Comparison of ENCODE assay signal across 14 cellular contexts in the genomic region with DNA sequence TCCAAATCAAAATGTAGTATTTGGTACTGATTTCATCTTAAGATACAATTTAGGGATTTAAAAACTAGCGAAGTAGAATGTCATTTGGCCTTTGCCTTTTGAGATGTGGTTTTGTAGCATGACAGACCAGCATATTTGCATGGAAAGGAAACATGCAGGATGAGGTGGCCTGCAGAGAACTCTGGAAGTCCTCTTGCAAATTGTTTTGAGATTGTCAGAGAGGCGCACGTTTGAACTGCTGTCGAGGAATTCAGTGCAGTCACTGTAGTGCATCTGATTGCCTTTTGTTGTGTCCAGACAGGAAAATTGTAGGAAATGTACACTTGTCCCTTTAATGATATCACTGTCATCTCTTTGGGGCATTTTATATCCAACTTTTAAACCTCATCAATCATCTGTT.
DNase-seq lines count a peak whose midpoint lies in the region; ATAC-seq, FAIRE-seq and TF ChIP-seq lines count a peak whose summit lies in the region.
"Had no signal": no experiment of that assay in that cellular context is flagged by ENCODE, and none has a peak within 500 bp of the region (broad histone marks: within the 10 kb centered on the region; RNA-seq: fewer than 3 reads in every experiment).

No MANE protein-coding gene starts in this region.

- peaks cover 11% of the 10 kb centered on the region for H3K36me3 Mint-ChIP-seq in activated naive CD4-positive, alpha-beta T cell treated with anti-CD3 and anti-CD28 coated beads, Interleukin-2, amount 10 ng/mL, durations not matched to agents 7 days and 5 days
- no peaks in the 10 kb centered on the region for H3K36me3 Mint-ChIP-seq in activated naive CD4-positive, alpha-beta T cell treated with anti-CD3 and anti-CD28 coated beads for 36 hours (ENCODE audit: low read depth)
- H3K36me3 Mint-ChIP-seq in GM23338 (ENCODE audit: low read depth): no peaks in the 10 kb centered on the region
- no peaks in the 10 kb centered on the region for H3K36me3 Mint-ChIP-seq in activated naive CD8-positive, alpha-beta T cell
- H3K36me3 Mint-ChIP-seq in stimulated activated memory B cell treated with anti-CD40 and anti-IgM and Interleukin-4, amounts not matched to agents 10 μg/mL and 1 μg/mL and 100 μg/mL, for 72 hours: no peaks in the 10 kb centered on the region
- H3K36me3 Mint-ChIP-seq: immature natural killer cell had no signal

- no peak overlapping the region for H3K4me3 Mint-ChIP-seq in activated naive CD4-positive, alpha-beta T cell treated with anti-CD3 and anti-CD28 coated beads, Interleukin-2, amount 10 ng/mL, durations not matched to agents 7 days and 5 days
- H3K4me3 Mint-ChIP-seq in activated naive CD4-positive, alpha-beta T cell treated with anti-CD3 and anti-CD28 coated beads for 36 hours: no peak overlapping the region
- 0 out of 3 replicates have a peak overlapping the region, but pooled peaks have one; percentile 4 for H3K4me3 Mint-ChIP-seq in GM23338
- H3K4me3 Mint-ChIP-seq in activated naive CD8-positive, alpha-beta T cell: peak overlapping the region; percentile 33
- H3K4me3 Mint-ChIP-seq in stimulated activated memory B cell treated with anti-CD40 and anti-IgM and Interleukin-4, amounts not matched to agents 10 μg/mL and 1 μg/mL and 100 μg/mL, for 72 hours: peak overlapping the region; percentile 52

- no peak for TF ChIP-seq CTCF in GM23338 (conservative IDR thresholded peaks at IDR 0.05; ENCODE audit: low read depth in 2 of 2)

- no peaks in the 10 kb centered on the region for H3K27me3 ChIP-seq in GM23338 (ENCODE audit: insufficient read depth)

- ATAC-seq in GM23338: no peak
- peak; percentile 81 for ATAC-seq in stimulated activated memory B cell treated with anti-CD40 and anti-IgM and Interleukin-4, amounts not matched to agents 10 μg/mL and 1 μg/mL and 100 μg/mL, for 72 hours

- H3K27me3 Mint-ChIP-seq in activated naive CD4-positive, alpha-beta T cell treated with anti-CD3 and anti-CD28 coated beads, Interleukin-2, amount 10 ng/mL, durations not matched to agents 7 days and 5 days: no peaks in the 10 kb centered on the region
- no peaks in the 10 kb centered on the region for H3K27me3 Mint-ChIP-seq in activated naive CD4-positive, alpha-beta T cell treated with anti-CD3 and anti-CD28 coated beads for 36 hours (ENCODE audit: low read depth)
- no peaks in the 10 kb centered on the region for H3K27me3 Mint-ChIP-seq in GM23338 (ENCODE audit: insufficient read depth, low read depth, poor library complexity)
- H3K27me3 Mint-ChIP-seq in activated naive CD8-positive, alpha-beta T cell: no peaks in the 10 kb centered on the region
- no peaks in the 10 kb centered on the region for H3K27me3 Mint-ChIP-seq in stimulated activated memory B cell treated with anti-CD40 and anti-IgM and Interleukin-4, amounts not matched to agents 10 μg/mL and 1 μg/mL and 100 μg/mL, for 72 hours

- no peak overlapping the region for H3K4me3 ChIP-seq in GM23338

- no peak for FAIRE-seq in H54 (lab: Jason Lieb, UNC)

- peak overlapping the region; percentile 58 for H3K27ac Mint-ChIP-seq in activated naive CD4-positive, alpha-beta T cell treated with anti-CD3 and anti-CD28 coated beads, Interleukin-2, amount 10 ng/mL, durations not matched to agents 7 days and 5 days
- H3K27ac Mint-ChIP-seq in activated naive CD4-positive, alpha-beta T cell treated with anti-CD3 and anti-CD28 coated beads for 36 hours: no peak overlapping the region
- H3K27ac Mint-ChIP-seq in GM23338: peak overlapping the region; percentile 2; the same call in 1 of the 2 replicates
- H3K27ac Mint-ChIP-seq in activated naive CD8-positive, alpha-beta T cell: peak overlapping the region; percentile 46
- H3K27ac Mint-ChIP-seq in stimulated activated memory B cell treated with anti-CD40 and anti-IgM and Interleukin-4, amounts not matched to agents 10 μg/mL and 1 μg/mL and 100 μg/mL, for 72 hours: no peak overlapping the region

- H3K4me1 Mint-ChIP-seq in activated naive CD4-positive, alpha-beta T cell treated with anti-CD3 and anti-CD28 coated beads, Interleukin-2, amount 10 ng/mL, durations not matched to agents 7 days and 5 days: peaks cover 87% of the 10 kb centered on the region
- peaks cover 82% of the 10 kb centered on the region for H3K4me1 Mint-ChIP-seq in activated naive CD4-positive, alpha-beta T cell treated with anti-CD3 and anti-CD28 coated beads for 36 hours (ENCODE audit: low read depth)
- peaks cover 62% of the 10 kb centered on the region for H3K4me1 Mint-ChIP-seq in GM23338
- H3K4me1 Mint-ChIP-seq in activated naive CD8-positive, alpha-beta T cell (ENCODE audit: low read depth): peaks cover 94% of the 10 kb centered on the region
- peaks cover 83% of the 10 kb centered on the region for H3K4me1 Mint-ChIP-seq in stimulated activated memory B cell treated with anti-CD40 and anti-IgM and Interleukin-4, amounts not matched to agents 10 μg/mL and 1 μg/mL and 100 μg/mL, for 72 hours

- no peak overlapping the region for H2AFZ ChIP-seq in GM23338

- H3F3A ChIP-seq in GM23338 (replicated peaks; ENCODE audit: low read depth): no peaks in the 10 kb centered on the region

- no peak for DNase-seq in activated naive CD4-positive, alpha-beta T cell treated with anti-CD3 and anti-CD28 coated beads, Interleukin-2, amount 10 ng/mL, durations not matched to agents 7 days and 5 days
- DNase-seq in activated naive CD4-positive, alpha-beta T cell treated with anti-CD3 and anti-CD28 coated beads for 36 hours: no peak
- DNase-seq in GM23338 (ENCODE audit: low spot score) (no peak), H54 (ENCODE audit: insufficient read length, low spot score) (no peak), Ammon's horn (ENCODE audit: low spot score) (no peak), NCI-H446 (lab: John Stamatoyannopoulos, UW) (no peak)
- DNase-seq: DND-41; foreskin melanocyte; immature natural killer cell; stimulated activated CD4-positive, alpha-beta T cell treated with anti-CD3 and anti-CD28 coated beads, Interleukin-2, amount 100 ng/mL, for 24 hours; WERI-Rb-1 had no signal

- H3K4me1 ChIP-seq in GM23338 (ENCODE audit: insufficient read depth): peaks cover 42% of the 10 kb centered on the region

- CTCF ChIA-PET in activated naive CD4-positive, alpha-beta T cell treated with anti-CD3 and anti-CD28 coated beads, Interleukin-2, amount 10 ng/mL, durations not matched to agents 7 days and 5 days (lab: Charles Lee): no interaction called here
- CTCF ChIA-PET in activated naive CD4-positive, alpha-beta T cell treated with anti-CD3 and anti-CD28 coated beads for 36 hours (lab: Charles Lee): no interaction called here

- H3K9me2 ChIP-seq in GM23338 (ENCODE audit: insufficient read depth): no peaks in the 10 kb centered on the region

- H3K36me3 ChIP-seq in GM23338 (ENCODE audit: insufficient read depth): no peaks in the 10 kb centered on the region
- H3K36me3 ChIP-seq: WERI-Rb-1 had no signal

- H3K4me2 ChIP-seq in GM23338: peak overlapping the region; percentile 51; the same call in 1 of the 2 replicates

- TF ChIP-seq POLR2A in H54 (IDR thresholded peaks at IDR 0.05; ENCODE audit: low read depth, low read length): no peak

- no peaks in the 10 kb centered on the region for H3K9me3 Mint-ChIP-seq in activated naive CD4-positive, alpha-beta T cell treated with anti-CD3 and anti-CD28 coated beads, Interleukin-2, amount 10 ng/mL, durations not matched to agents 7 days and 5 days
- H3K9me3 Mint-ChIP-seq in activated naive CD4-positive, alpha-beta T cell treated with anti-CD3 and anti-CD28 coated beads for 36 hours: no peaks in the 10 kb centered on the region
- no peaks in the 10 kb centered on the region for H3K9me3 Mint-ChIP-seq in GM23338
- H3K9me3 Mint-ChIP-seq in activated naive CD8-positive, alpha-beta T cell (ENCODE audit: low read depth): no peaks in the 10 kb centered on the region
- H3K9me3 Mint-ChIP-seq in stimulated activated memory B cell treated with anti-CD40 and anti-IgM and Interleukin-4, amounts not matched to agents 10 μg/mL and 1 μg/mL and 100 μg/mL, for 72 hours: no peaks in the 10 kb centered on the region
- H3K9me3 Mint-ChIP-seq: immature natural killer cell had no signal

- H3K27ac ChIP-seq in GM23338 (ENCODE audit: low read depth): no peak overlapping the region
- H3K27ac ChIP-seq: HL-60, WERI-Rb-1 had no signal

- intact Hi-C loops in activated naive CD4-positive, alpha-beta T cell treated with anti-CD3 and anti-CD28 coated beads for 36 hours (cut with micrococcal nuclease): loop anchor here (1.0 kb wide), 1 partner anchor 9 kb away; no protein-coding TSS in a partner anchor

- peaks cover 5% of the 10 kb centered on the region; the same call in 1 of the 2 replicates for H3K79me2 ChIP-seq in GM23338 (replicated peaks; ENCODE audit: insufficient read depth)

- no peaks in the 10 kb centered on the region for H4K20me1 ChIP-seq in GM23338 (replicated peaks; ENCODE audit: insufficient read depth)

Comparison
In these comparisons a context has a peak if more than half of its experiments do, and no peak if none do; other contexts are left out.
1. H3K27ac Mint-ChIP-seq: peak in activated naive CD4-positive, alpha-beta T cell treated with anti-CD3 and anti-CD28 coated beads, Interleukin-2, amount 10 ng/mL, durations not matched to agents 7 days and 5 days (single experiment), GM23338 (single experiment) and activated naive CD8-positive, alpha-beta T cell (single experiment); none in activated naive CD4-positive, alpha-beta T cell treated with anti-CD3 and anti-CD28 coated beads for 36 hours (single experiment) and stimulated activated memory B cell treated with anti-CD40 and anti-IgM and Interleukin-4, amounts not matched to agents 10 μg/mL and 1 μg/mL and 100 μg/mL, for 72 hours (single experiment).
2. H3K4me3 Mint-ChIP-seq: peak in GM23338 (single experiment), activated naive CD8-positive, alpha-beta T cell (single experiment) and stimulated activated memory B cell treated with anti-CD40 and anti-IgM and Interleukin-4, amounts not matched to agents 10 μg/mL and 1 μg/mL and 100 μg/mL, for 72 hours (single experiment); none in activated naive CD4-positive, alpha-beta T cell treated with anti-CD3 and anti-CD28 coated beads, Interleukin-2, amount 10 ng/mL, durations not matched to agents 7 days and 5 days (single experiment) and activated naive CD4-positive, alpha-beta T cell treated with anti-CD3 and anti-CD28 coated beads for 36 hours (single experiment).